In genomic region chr1:41523071-41523470, GRCh38 we compare ENCODE assay signal across 31 cellular contexts. TPM values are rescaled to one million over a fixed set of nuclear protein-coding genes. Genes with fewer than 3 reads are reported as not detected.
"Had no signal": no experiment of that assay in that cellular context is flagged by ENCODE, and none has a peak within 500 bp of the region (broad histone marks: within the 10 kb centered on the region; RNA-seq: fewer than 3 reads in every experiment).

No MANE protein-coding gene starts in this region.

- H3K36me3 ChIP-seq: ovary, sigmoid colon had no signal

- DNase-seq: cortex of kidney; effector memory CD8-positive, alpha-beta T cell; erythroblast; esophagus squamous epithelium; foreskin melanocyte; glutamatergic neuron; heart right ventricle; hippocampal formation; left cardiac atrium; mesenchymal stem cell; mucosa of descending colon; naive B cell; nucleus accumbens; ovary; sigmoid colon; stimulated activated CD4-positive, alpha-beta T cell treated with anti-CD3 and anti-CD28 coated beads, Interleukin-2, amount 100 ng/mL, for 24 hours; stimulated activated CD4-positive, alpha-beta T cell treated with anti-CD3 and anti-CD28 coated beads, Interleukin-4, amount 100 ng/mL, for 24 hours; stimulated activated naive CD8-positive, alpha-beta T cell treated with anti-CD3 and anti-CD28 coated beads, Interleukin-15, amount 100 ng/mL, for 72 hours; testis; tibial artery; upper lobe of left lung had no signal

- H3K4me1 Mint-ChIP-seq: stimulated activated naive CD8-positive, alpha-beta T cell treated with anti-CD3 and anti-CD28 coated beads, Interleukin-15, amount 100 ng/mL, for 72 hours had no signal

- H3K27me3 ChIP-seq: esophagus squamous epithelium, heart right ventricle, left lung, ovary, sigmoid colon, testis, tibial artery, upper lobe of left lung had no signal

- H3K4me3 ChIP-seq: esophagus squamous epithelium, heart right ventricle, left lung, mucosa of descending colon, ovary, psoas muscle, sigmoid colon, testis, tibial artery, upper lobe of left lung had no signal

- ATAC-seq: effector memory CD8-positive, alpha-beta T cell; heart right ventricle; left cardiac atrium; left lung; mucosa of descending colon; natural killer cell treated with Interleukin-12 subunit alpha and Interleukin-12 subunit beta and Interleukin-15 and Interleukin-18, amount 100 ng/mL, for 72 hours; psoas muscle; right cardiac atrium; stimulated activated memory B cell treated with anti-CD40 and anti-IgM and Interleukin-4, amounts not matched to agents 10 μg/mL and 1 μg/mL and 100 μg/mL, for 72 hours; stimulated activated naive CD8-positive, alpha-beta T cell treated with anti-CD3 and anti-CD28 coated beads, Interleukin-15, amount 100 ng/mL, for 72 hours had no signal

- H3K9me3 ChIP-seq: esophagus squamous epithelium, heart right ventricle, left lung, mucosa of descending colon, ovary, psoas muscle, sigmoid colon, testis, tibial artery, upper lobe of left lung had no signal

- H3K9me3 Mint-ChIP-seq: mesothelial cell of epicardium had no signal

- H3K27me3 Mint-ChIP-seq: effector memory CD8-positive, alpha-beta T cell; naive B cell; natural killer cell treated with Interleukin-12 subunit alpha and Interleukin-12 subunit beta and Interleukin-15 and Interleukin-18, amount 100 ng/mL, for 72 hours; stimulated activated memory B cell treated with anti-CD40 and anti-IgM and Interleukin-4, amounts not matched to agents 10 μg/mL and 1 μg/mL and 100 μg/mL, for 72 hours; stimulated activated naive CD8-positive, alpha-beta T cell treated with anti-CD3 and anti-CD28 coated beads, Interleukin-15, amount 100 ng/mL, for 72 hours had no signal

- H3K36me3 Mint-ChIP-seq: mesothelial cell of epicardium; natural killer cell treated with Interleukin-12 subunit alpha and Interleukin-12 subunit beta and Interleukin-15 and Interleukin-18, amount 100 ng/mL, for 72 hours had no signal

- H3K4me1 ChIP-seq: esophagus squamous epithelium, heart right ventricle, left lung, psoas muscle, sigmoid colon, testis, tibial artery, upper lobe of left lung had no signal

- H3K27ac Mint-ChIP-seq: mesothelial cell of epicardium; natural killer cell treated with Interleukin-12 subunit alpha and Interleukin-12 subunit beta and Interleukin-15 and Interleukin-18, amount 100 ng/mL, for 72 hours; stimulated activated memory B cell treated with anti-CD40 and anti-IgM and Interleukin-4, amounts not matched to agents 10 μg/mL and 1 μg/mL and 100 μg/mL, for 72 hours; stimulated activated naive CD8-positive, alpha-beta T cell treated with anti-CD3 and anti-CD28 coated beads, Interleukin-15, amount 100 ng/mL, for 72 hours had no signal

- H3K4me3 Mint-ChIP-seq: effector memory CD8-positive, alpha-beta T cell; mesothelial cell of epicardium; natural killer cell treated with Interleukin-12 subunit alpha and Interleukin-12 subunit beta and Interleukin-15 and Interleukin-18, amount 100 ng/mL, for 72 hours; stimulated activated memory B cell treated with anti-CD40 and anti-IgM and Interleukin-4, amounts not matched to agents 10 μg/mL and 1 μg/mL and 100 μg/mL, for 72 hours; stimulated activated naive CD8-positive, alpha-beta T cell treated with anti-CD3 and anti-CD28 coated beads, Interleukin-15, amount 100 ng/mL, for 72 hours had no signal

- H3K27ac ChIP-seq: esophagus squamous epithelium, heart right ventricle, left lung, ovary, psoas muscle, sigmoid colon, testis, tibial artery, upper lobe of left lung had no signal

RNA-seq across cellular contexts. Expression of gene EDN2, which starts 38.6 kb away (rescaled TPM):
- total RNA-seq: dermis microvascular lymphatic vessel endothelial cell; kidney epithelial cell; lung microvascular endothelial cell; natural killer cell treated with Interleukin-12 subunit alpha and Interleukin-12 subunit beta and Interleukin-15 and Interleukin-18, amount 100 ng/mL, for 72 hours; psoas muscle; skeletal muscle tissue; testis had no signal
